14 cellular contexts compared by ENCODE assay signal in genomic region chr7:99314504-99314903, GRCh38. TPM values are rescaled to one million over a fixed set of nuclear protein-coding genes. Genes with fewer than 3 reads are reported as not detected.
DNase-seq lines count a peak whose midpoint lies in the region; FAIRE-seq and TF ChIP-seq lines count a peak whose summit lies in the region.
"Had no signal": no experiment of that assay in that cellular context is flagged by ENCODE, and none has a peak within 500 bp of the region (broad histone marks: within the 10 kb centered on the region; RNA-seq: fewer than 3 reads in every experiment).

No MANE protein-coding gene starts in this region.

- TF ChIP-seq EP300 in sigmoid colon (IDR thresholded peaks at IDR 0.05): no peak

- no peaks in the 10 kb centered on the region for H3K4me1 ChIP-seq in sigmoid colon
- H3K4me1 ChIP-seq in thyroid gland: no peaks in the 10 kb centered on the region

- H3K9me3 Mint-ChIP-seq in activated CD4-positive, alpha-beta memory T cell treated with anti-CD3 and anti-CD28 coated beads for 36 hours: no peaks in the 10 kb centered on the region
- H3K9me3 Mint-ChIP-seq: stimulated activated naive CD8-positive, alpha-beta T cell treated with anti-CD3 and anti-CD28 coated beads, Interleukin-15, Interleukin-2, amounts not matched to agents 100 ng/mL and 50 ng/mL, for 24 hours had no signal

- DNase-seq in GM10248 (ENCODE audit: extremely low spot score) (peak; percentile 38), GM18507 (ENCODE audit: extremely low spot score, insufficient read length, low read depth) (peak; percentile 44), mesenteric fat pad (ENCODE audit: low spot score) (peak; percentile 65), sigmoid colon (no peak), retina (no peak), A172 (ENCODE audit: low spot score) (no peak), thyroid gland (no peak)
- DNase-seq in activated CD4-positive, alpha-beta memory T cell treated with anti-CD3 and anti-CD28 coated beads for 36 hours: peak; percentile 83
- DNase-seq: Caco-2, NCI-H1694 had no signal

- H3K4me1 Mint-ChIP-seq in activated CD4-positive, alpha-beta memory T cell treated with anti-CD3 and anti-CD28 coated beads for 36 hours (ENCODE audit: low read depth): peaks cover 7% of the 10 kb centered on the region

- peak overlapping the region; percentile 3 for H3K27ac Mint-ChIP-seq in activated CD4-positive, alpha-beta memory T cell treated with anti-CD3 and anti-CD28 coated beads for 36 hours
- H3K27ac Mint-ChIP-seq: memory B cell; stimulated activated naive CD8-positive, alpha-beta T cell treated with anti-CD3 and anti-CD28 coated beads, Interleukin-15, Interleukin-2, amounts not matched to agents 100 ng/mL and 50 ng/mL, for 24 hours had no signal

- TF ChIP-seq CTCF in GM10248 (IDR thresholded peaks at IDR 0.05; ENCODE audit: control extremely low read depth, extremely low read depth, low read depth, missing control alignments) (no peak), sigmoid colon (IDR thresholded peaks at IDR 0.05) (no peak), thyroid gland (IDR thresholded peaks at IDR 0.05) (no peak)

- H3K27ac ChIP-seq in sigmoid colon (no peak overlapping the region), thyroid gland (no peak overlapping the region)

- FAIRE-seq in GM18507 (lab: Jason Lieb, UNC): peak; percentile 67
- FAIRE-seq: frontal cortex had no signal

- no peaks in the 10 kb centered on the region for H3K27me3 ChIP-seq in sigmoid colon
- no peaks in the 10 kb centered on the region for H3K27me3 ChIP-seq in thyroid gland

- H3K27me3 Mint-ChIP-seq in activated CD4-positive, alpha-beta memory T cell treated with anti-CD3 and anti-CD28 coated beads for 36 hours: peaks cover 9% of the 10 kb centered on the region
- H3K27me3 Mint-ChIP-seq: stimulated activated naive CD8-positive, alpha-beta T cell treated with anti-CD3 and anti-CD28 coated beads, Interleukin-15, Interleukin-2, amounts not matched to agents 100 ng/mL and 50 ng/mL, for 24 hours had no signal

- WGBS in sigmoid colon, 2 donors: 14 to 55% methylated on average over 7 of the region's 7 CpGs
- WGBS in thyroid gland, 2 donors: 77 to 80% methylated on average over 7 of the region's 7 CpGs

- intact Hi-C loops in activated CD4-positive, alpha-beta memory T cell treated with anti-CD3 and anti-CD28 coated beads for 36 hours (cut with micrococcal nuclease): loop anchor here (1.0 kb wide), 1 partner anchor 16 kb away; no protein-coding TSS in a partner anchor
- intact Hi-C loops in sigmoid colon (cut with DNase I): loop anchor here (5.0 kb wide), 1 partner anchor 172 kb away; the partner anchor contains the start of gene SMURF1
- intact Hi-C loops in thyroid gland (cut with DNase I): loop anchor here (5.0 kb wide), 1 partner anchor 277 kb away; no protein-coding TSS in a partner anchor

- H3K4me3 Mint-ChIP-seq in activated CD4-positive, alpha-beta memory T cell treated with anti-CD3 and anti-CD28 coated beads for 36 hours: no peak overlapping the region
- H3K4me3 Mint-ChIP-seq: memory B cell; stimulated activated naive CD8-positive, alpha-beta T cell treated with anti-CD3 and anti-CD28 coated beads, Interleukin-15, Interleukin-2, amounts not matched to agents 100 ng/mL and 50 ng/mL, for 24 hours had no signal

- no peaks in the 10 kb centered on the region for H3K36me3 Mint-ChIP-seq in activated CD4-positive, alpha-beta memory T cell treated with anti-CD3 and anti-CD28 coated beads for 36 hours

- TF ChIP-seq POLR2A in sigmoid colon (IDR thresholded peaks at IDR 0.05): no peak
- TF ChIP-seq POLR2A in thyroid gland (IDR thresholded peaks at IDR 0.05): no peak

- H3K36me3 ChIP-seq in sigmoid colon: no peaks in the 10 kb centered on the region
- no peaks in the 10 kb centered on the region for H3K36me3 ChIP-seq in thyroid gland
- H3K36me3 ChIP-seq: HAP-1 had no signal

- POLR2A ChIA-PET in GM10248 (lab: Yijun Ruan, JAX): no interaction called here
- POLR2A ChIA-PET in activated CD4-positive, alpha-beta memory T cell treated with anti-CD3 and anti-CD28 coated beads for 36 hours (lab: Charles Lee): no interaction called here

- H3K4me3 ChIP-seq in sigmoid colon (no peak overlapping the region), thyroid gland (replicated peaks in 1 of 3) (no peak overlapping the region)
- H3K4me3 ChIP-seq: HAP-1 had no signal

- CTCF ChIA-PET in GM10248 (lab: Yijun Ruan, JAX): interaction anchor here (0.7 to 3.7 kb wide), 3 partner anchors 38 to 276 kb away, joined by 3 to 36 read pairs (median 6); no protein-coding TSS in a partner anchor
- CTCF ChIA-PET in activated CD4-positive, alpha-beta memory T cell treated with anti-CD3 and anti-CD28 coated beads for 36 hours (lab: Charles Lee): interaction anchor here (0.8 to 6.3 kb wide), 5 partner anchors 17 to 440 kb away, joined by 3 to 70 read pairs (median 5); no protein-coding TSS in a partner anchor

- no peaks in the 10 kb centered on the region for H3K9me3 ChIP-seq in sigmoid colon
- no peaks in the 10 kb centered on the region for H3K9me3 ChIP-seq in thyroid gland
- H3K9me3 ChIP-seq: HAP-1 had no signal

RNA-seq across cellular contexts. Expression of gene ARPC1A, which starts 11.2 kb away (rescaled TPM):
- total RNA-seq in activated CD4-positive, alpha-beta memory T cell treated with anti-CD3 and anti-CD28 coated beads for 36 hours: 10 to 100 TPM; 66.9 to 70.0 TPM
- total RNA-seq in mesenteric fat pad: 109 TPM
- total RNA-seq in sigmoid colon: 100 to 1,000 TPM in 2 of 4 donors, 10 to 100 TPM in 2; 94.6 to 131 (median 111) TPM
- polyA plus RNA-seq in sigmoid colon: 100 to 1,000 TPM; 181 to 396 (median 263) TPM
- total RNA-seq in A172 (2014; rRNA removed; shearing (Covaris generic)): 326 and 351 TPM in 2 replicates
- total RNA-seq in thyroid gland: 100 to 1,000 TPM; 120 to 183 (median 147) TPM

RNA-seq across cellular contexts. Expression of gene MYH16, which starts 41.9 kb away (rescaled TPM):
- not detected for total RNA-seq in activated CD4-positive, alpha-beta memory T cell treated with anti-CD3 and anti-CD28 coated beads for 36 hours
- total RNA-seq in mesenteric fat pad (not detected), sigmoid colon (not detected), thyroid gland (not detected)
- polyA plus RNA-seq in sigmoid colon: under 1 TPM in 1 of 3 donors, not detected in 2; 0.19 TPM
- total RNA-seq in A172 (2014; rRNA removed; shearing (Covaris generic)): 0.78 and 1.1 TPM in 2 replicates
- total RNA-seq: Caco-2, frontal cortex had no signal

Comparison
In these comparisons a context has a peak if more than half of its experiments do, and no peak if none do; other contexts are left out.
1. DNase-seq: peak in GM10248 (single experiment), GM18507 (single experiment), activated CD4-positive, alpha-beta memory T cell treated with anti-CD3 and anti-CD28 coated beads for 36 hours (single experiment) and mesenteric fat pad (single experiment); none in sigmoid colon (single experiment), retina (single experiment), A172 (single experiment) and thyroid gland (0 of 2).